ENCODE assay signal across 8 cellular contexts in genomic region chr3:136196401-136197158, GRCh38. TPM values are rescaled to one million over a fixed set of nuclear protein-coding genes. Genes with fewer than 3 reads are reported as not detected.
DNase-seq lines count a peak whose midpoint lies in the region; ATAC-seq and TF ChIP-seq lines count a peak whose summit lies in the region.

No MANE protein-coding gene starts in this region.

- ATAC-seq in CD4-positive, CD25-positive, alpha-beta regulatory T cell (ENCODE audit: low read depth in 2 of 2): peak; percentile 66 to 69
- ATAC-seq in GM19438 (IDR thresholded peaks at IDR 0.05; ENCODE audit: low read depth, unreplicated experiment) (peak; percentile 60), HG03571 (IDR thresholded peaks at IDR 0.05; ENCODE audit: unreplicated experiment) (peak; percentile 65)

- TF ChIP-seq RAD21 in liver (IDR thresholded peaks at IDR 0.05): peak; percentile 43 to 61

- WGBS in liver: under 1% methylated on average over 64 of the region's 64 CpGs

- H3K9me3 ChIP-seq in CD4-positive, CD25-positive, alpha-beta regulatory T cell (ENCODE audit: control insufficient read depth in 2 of 2, low read length in 2 of 2): no peaks in the 10 kb centered on the region
- H3K9me3 ChIP-seq in liver (ENCODE audit: control insufficient read depth in 4 of 4, low read length in 3 of 4): no peaks in the 10 kb centered on the region

- TF ChIP-seq CTCF in liver (IDR thresholded peaks at IDR 0.05; ENCODE audit: low read depth, low read length, missing input control): no peak

- H3K27me3 ChIP-seq in CD4-positive, CD25-positive, alpha-beta regulatory T cell (ENCODE audit: control insufficient read depth, insufficient read depth, low read length): no peaks in the 10 kb centered on the region
- H3K27me3 ChIP-seq in liver (ENCODE audit: control insufficient read depth in 4 of 4, insufficient read depth in 4 of 4, low read length in 3 of 4): no peaks in the 10 kb centered on the region

- H3K36me3 ChIP-seq in CD4-positive, CD25-positive, alpha-beta regulatory T cell (ENCODE audit: control insufficient read depth, insufficient read depth, low read length): no peaks in the 10 kb centered on the region
- no peaks in the 10 kb centered on the region for H3K36me3 ChIP-seq in liver (ENCODE audit: control insufficient read depth in 4 of 4, insufficient read depth in 3 of 4, low read depth in 1 of 4, low read length in 3 of 4)

- peaks cover 8% of the 10 kb centered on the region for H3K36me3 Mint-ChIP-seq in CD4-positive, CD25-positive, alpha-beta regulatory T cell

- peaks cover 0 to 5% (median 0%) of the 10 kb centered on the region in 7 donors for H3K9me3 Mint-ChIP-seq in CD4-positive, CD25-positive, alpha-beta regulatory T cell

- peaks cover 16 to 49% (median 30%) of the 10 kb centered on the region in 4 donors for H3K4me1 Mint-ChIP-seq in CD4-positive, CD25-positive, alpha-beta regulatory T cell

- DNase-seq in CD4-positive, CD25-positive, alpha-beta regulatory T cell: peak; percentile 94 to 100 (median 97)
- DNase-seq in NCI-H774 (lab: John Stamatoyannopoulos, UW): peak; percentile 98
- peak; percentile 100 for DNase-seq in activated CD4-positive, alpha-beta T cell treated with anti-CD3 and anti-CD28 coated beads, Interleukin-2, amount 50 U/mL, for 48 hours
- peak; percentile 100 for DNase-seq in dermis microvascular lymphatic vessel endothelial cell (ENCODE audit: low read depth in 2 of 2)
- DNase-seq in stimulated activated CD4-positive, alpha-beta T cell treated with anti-CD3 and anti-CD28 coated beads, Interleukin-4, amount 100 ng/mL, for 1 hour: peak; percentile 100

- peak overlapping the region; percentile 78 for H3K4me3 ChIP-seq in CD4-positive, CD25-positive, alpha-beta regulatory T cell (ENCODE audit: low read depth, low read length)
- H3K4me3 ChIP-seq in liver (ENCODE audit: low read depth in 1 of 3, low read length in 3 of 3): peak overlapping the region; percentile 63 to 92 (median 86)

- peak overlapping the region; percentile 95 to 100 (median 98) for H3K4me3 Mint-ChIP-seq in CD4-positive, CD25-positive, alpha-beta regulatory T cell

- H3K9ac ChIP-seq in liver (ENCODE audit: low read depth in 1 of 2, low read length in 2 of 2): peak overlapping the region; percentile 23 to 94

- peaks cover 18% of the 10 kb centered on the region for H3K4me1 ChIP-seq in CD4-positive, CD25-positive, alpha-beta regulatory T cell (ENCODE audit: control insufficient read depth, insufficient read depth, low read length, poor library complexity, severe bottlenecking)
- H3K4me1 ChIP-seq in liver (ENCODE audit: control insufficient read depth in 4 of 4, insufficient read depth in 4 of 4, low read length in 3 of 4): peaks cover 4 to 30% (median 19%) of the 10 kb centered on the region in 4 donors

- peak overlapping the region; percentile 99 for H3K27ac ChIP-seq in CD4-positive, CD25-positive, alpha-beta regulatory T cell (ENCODE audit: insufficient read depth, low read length, poor library complexity, severe bottlenecking)
- H3K27ac ChIP-seq in liver (ENCODE audit: low read depth in 1 of 2, low read length in 2 of 2): peak overlapping the region; percentile 100

- H3K27me3 Mint-ChIP-seq in CD4-positive, CD25-positive, alpha-beta regulatory T cell: peaks cover 31% of the 10 kb centered on the region

- peak overlapping the region; percentile 95 to 100 (median 99) for H3K27ac Mint-ChIP-seq in CD4-positive, CD25-positive, alpha-beta regulatory T cell

TF ChIP-seq in liver, 16 proteins besides CTCF, POLR2A, EP300 and RAD21:
- TF ChIP-seq TAF1 (conservative IDR thresholded peaks at IDR 0.05) (peak; percentile 90), HNF4G (IDR thresholded peaks at IDR 0.05) (peak; percentile 21), YY1 (IDR thresholded peaks at IDR 0.05) (peak; percentile 75), ATF3 (IDR thresholded peaks at IDR 0.05) (no peak), SP1 (IDR thresholded peaks at IDR 0.05) (peak; percentile 85), ZBTB33 (IDR thresholded peaks at IDR 0.05) (peak; percentile 18), NR2F2 (IDR thresholded peaks at IDR 0.05) (peak; percentile 20), MAX (IDR thresholded peaks at IDR 0.05) (peak; percentile 99), EGR1 (IDR thresholded peaks at IDR 0.05; ENCODE audit: low read depth in 2 of 2) (peak in 1 of 2 donors; percentile 85), JUND (IDR thresholded peaks at IDR 0.05) (peak in 1 of 2 donors; percentile 39), RXRA (IDR thresholded peaks at IDR 0.05) (peak; percentile 47 to 63), FOXA2 (IDR thresholded peaks at IDR 0.05) (no peak), FOXA1 (IDR thresholded peaks at IDR 0.05) (peak; percentile 20), HNF4A (conservative IDR thresholded peaks at IDR 0.05) (peak in 1 of 2 donors; percentile 39), REST (IDR thresholded peaks at IDR 0.05) (peak; percentile 86), GABPA (IDR thresholded peaks at IDR 0.05 in 1 of 2, conservative IDR thresholded peaks at IDR 0.05 in 1 of 2) (peak in 1 of 2 donors; percentile 72)

RNA-seq across cellular contexts. Expression of gene MSL2, which starts 0.4 kb away (rescaled TPM):
- 146 TPM for total RNA-seq in CD4-positive, CD25-positive, alpha-beta regulatory T cell
- 10 to 100 TPM; 31.2 to 52.1 (median 35.4) TPM for polyA plus RNA-seq in CD4-positive, CD25-positive, alpha-beta regulatory T cell
- total RNA-seq in dermis microvascular lymphatic vessel endothelial cell (8.7 and 10.5 TPM in 2 replicates), liver (10 to 100 TPM; 13.8 to 18.7 TPM)
- polyA plus RNA-seq in liver: 1 to 10 TPM; 2.7 to 4.4 TPM

RNA-seq across cellular contexts. Expression of gene PCCB, which starts 53.6 kb away (rescaled TPM):
- total RNA-seq in CD4-positive, CD25-positive, alpha-beta regulatory T cell: 10.5 TPM
- polyA plus RNA-seq in CD4-positive, CD25-positive, alpha-beta regulatory T cell: 10 to 100 TPM; 20.4 to 27.9 (median 23.0) TPM
- total RNA-seq in dermis microvascular lymphatic vessel endothelial cell (46.9 and 48.3 TPM in 2 replicates), liver (100 to 1,000 TPM in 1 of 2 donors, 10 to 100 TPM in 1; 82.7 to 107 TPM)
- polyA plus RNA-seq in liver: 100 to 1,000 TPM in 1 of 2 donors, 10 to 100 TPM in 1; 72.8 to 120 TPM

Comparison
In these comparisons a context has a peak if more than half of its experiments do, and no peak if none do; other contexts are left out.
1. Peak in every context shown above with its lines: DNase-seq, ATAC-seq, H3K4me3 ChIP-seq and H3K27ac ChIP-seq.